In genomic region chr5:170501361-170501760, GRCh38 we compare ENCODE assay signal across 38 cellular contexts. TPM values are rescaled to one million over a fixed set of nuclear protein-coding genes. Genes with fewer than 3 reads are reported as not detected.
"Had no signal": no experiment of that assay in that cellular context is flagged by ENCODE, and none has a peak within 500 bp of the region (broad histone marks: within the 10 kb centered on the region; RNA-seq: fewer than 3 reads in every experiment).

No MANE protein-coding gene starts in this region.

- H3K4me3 Mint-ChIP-seq: activated CD4-positive, alpha-beta memory T cell treated with anti-CD3 and anti-CD28 coated beads for 36 hours; activated CD4-positive, alpha-beta T cell treated with anti-CD3 and anti-CD28 coated beads for 36 hours; activated CD4-positive, alpha-beta T cell treated with anti-CD3 and anti-CD28 coated beads, Interleukin-2, amount 10 ng/mL, durations not matched to agents 24 days and 14 days; activated CD8-positive, alpha-beta memory T cell treated with anti-CD3 and anti-CD28 coated beads, Interleukin-2, amount 10 ng/mL, durations not matched to agents 7 days and 5 days; activated CD8-positive, alpha-beta T cell treated with anti-CD3 and anti-CD28 coated beads, Interleukin-2, amount 10 ng/mL, durations not matched to agents 7 days and 5 days; activated naive CD4-positive, alpha-beta T cell treated with anti-CD3 and anti-CD28 coated beads for 36 hours; activated naive CD4-positive, alpha-beta T cell treated with anti-CD3 and anti-CD28 coated beads, Interleukin-2, amount 50 U/mL, for 24 hours; activated naive CD8-positive, alpha-beta T cell treated with anti-CD3 and anti-CD28 coated beads for 36 hours; activated naive CD8-positive, alpha-beta T cell treated with anti-CD3 and anti-CD28 coated beads, Interleukin-2, amount 50 U/mL, for 24 hours; activated T-helper 1 cell treated with anti-CD3 and anti-CD28 coated beads, Interleukin-12 subunit alpha, Interleukin-12 subunit beta, Interleukin-2, Interleukin-4 antibody, amounts not matched to agents 30 ng/mL and 10 ng/mL and 1 ng/mL, durations not matched to agents 14 hours and 24 hours and 36 hours had no signal

- H3K27ac Mint-ChIP-seq: activated CD4-positive, alpha-beta memory T cell treated with anti-CD3 and anti-CD28 coated beads for 36 hours; activated CD4-positive, alpha-beta T cell treated with anti-CD3 and anti-CD28 coated beads for 36 hours; activated CD4-positive, alpha-beta T cell treated with anti-CD3 and anti-CD28 coated beads, Interleukin-2, amount 10 ng/mL, durations not matched to agents 24 days and 14 days; activated CD8-positive, alpha-beta memory T cell treated with anti-CD3 and anti-CD28 coated beads, Interleukin-2, amount 10 ng/mL, durations not matched to agents 7 days and 5 days; activated CD8-positive, alpha-beta T cell treated with anti-CD3 and anti-CD28 coated beads, Interleukin-2, amount 10 ng/mL, durations not matched to agents 7 days and 5 days; activated naive CD4-positive, alpha-beta T cell treated with anti-CD3 and anti-CD28 coated beads for 36 hours; activated naive CD4-positive, alpha-beta T cell treated with anti-CD3 and anti-CD28 coated beads, Interleukin-2, amount 50 U/mL, for 24 hours; activated naive CD8-positive, alpha-beta T cell treated with anti-CD3 and anti-CD28 coated beads for 36 hours; activated naive CD8-positive, alpha-beta T cell treated with anti-CD3 and anti-CD28 coated beads, Interleukin-2, amount 50 U/mL, for 24 hours; activated T-helper 1 cell treated with anti-CD3 and anti-CD28 coated beads, Interleukin-12 subunit alpha, Interleukin-12 subunit beta, Interleukin-2, Interleukin-4 antibody, amounts not matched to agents 30 ng/mL and 10 ng/mL and 1 ng/mL, durations not matched to agents 14 hours and 24 hours and 36 hours; activated T-helper 2 cell treated with anti-CD3 and anti-CD28 coated beads, Interferon-gamma antibody, Interleukin-2, Interleukin-4, amounts not matched to agents 10 μg/mL and 5 μg/mL and 100 μg/mL, durations not matched to agents 14 hours and 24 hours and 36 hours had no signal

- H3K36me3 Mint-ChIP-seq: activated CD4-positive, alpha-beta memory T cell treated with anti-CD3 and anti-CD28 coated beads for 36 hours; activated CD8-positive, alpha-beta memory T cell treated with anti-CD3 and anti-CD28 coated beads, Interleukin-2, amount 10 ng/mL, durations not matched to agents 7 days and 5 days; activated naive CD4-positive, alpha-beta T cell treated with anti-CD3 and anti-CD28 coated beads, Interleukin-2, amount 50 U/mL, for 24 hours; activated naive CD8-positive, alpha-beta T cell treated with anti-CD3 and anti-CD28 coated beads for 36 hours had no signal

- H3K4me3 ChIP-seq: adrenal gland, body of pancreas, breast epithelium, cardiac muscle cell, colonic mucosa, esophagus squamous epithelium, gastroesophageal sphincter had no signal

- H3K36me3 ChIP-seq: adrenal gland, breast epithelium, cardiac muscle cell, colonic mucosa, esophagus squamous epithelium, gastroesophageal sphincter had no signal

- ATAC-seq: activated CD4-positive, alpha-beta T cell treated with anti-CD3 and anti-CD28 coated beads for 36 hours; activated CD8-positive, alpha-beta memory T cell treated with anti-CD3 and anti-CD28 coated beads, Interleukin-2, amount 10 ng/mL, durations not matched to agents 7 days and 5 days; activated CD8-positive, alpha-beta T cell treated with anti-CD3 and anti-CD28 coated beads, Interleukin-2, amount 10 ng/mL, durations not matched to agents 7 days and 5 days; activated naive CD8-positive, alpha-beta T cell treated with anti-CD3 and anti-CD28 coated beads, Interleukin-2, amount 50 U/mL, for 24 hours; body of pancreas; gastroesophageal sphincter had no signal

- H3K27me3 ChIP-seq: body of pancreas had no signal

- H3K4me1 ChIP-seq: breast epithelium, colonic mucosa had no signal

- H3K27ac ChIP-seq: adrenal gland, body of pancreas, breast epithelium, cardiac muscle cell, colonic mucosa, epithelial cell of prostate, esophagus squamous epithelium, gastroesophageal sphincter had no signal

- H3K9me3 ChIP-seq: adrenal gland, body of pancreas, breast epithelium, colonic mucosa had no signal

- H3K4me1 Mint-ChIP-seq: activated CD4-positive, alpha-beta T cell treated with anti-CD3 and anti-CD28 coated beads for 36 hours; activated CD4-positive, alpha-beta T cell treated with anti-CD3 and anti-CD28 coated beads, Interleukin-2, amount 10 ng/mL, durations not matched to agents 24 days and 14 days; activated CD8-positive, alpha-beta memory T cell treated with anti-CD3 and anti-CD28 coated beads, Interleukin-2, amount 10 ng/mL, durations not matched to agents 7 days and 5 days; activated naive CD4-positive, alpha-beta T cell treated with anti-CD3 and anti-CD28 coated beads, Interleukin-2, amount 50 U/mL, for 24 hours; activated naive CD8-positive, alpha-beta T cell treated with anti-CD3 and anti-CD28 coated beads for 36 hours; activated naive CD8-positive, alpha-beta T cell treated with anti-CD3 and anti-CD28 coated beads, Interleukin-2, amount 50 U/mL, for 24 hours had no signal

- DNase-seq: activated CD4-positive, alpha-beta memory T cell treated with anti-CD3 and anti-CD28 coated beads for 36 hours; activated CD4-positive, alpha-beta T cell treated with anti-CD3 and anti-CD28 coated beads for 36 hours; activated CD4-positive, alpha-beta T cell treated with anti-CD3 and anti-CD28 coated beads, Interleukin-2, amount 10 ng/mL, durations not matched to agents 24 days and 14 days; activated CD4-positive, CD25-positive, alpha-beta regulatory T cell; activated CD4-positive, CD25-positive, alpha-beta regulatory T cell treated with anti-CD3 and anti-CD28 coated beads, Interleukin-2, amount 50 U/mL, for 72 hours; activated CD8-positive, alpha-beta memory T cell treated with anti-CD3 and anti-CD28 coated beads, Interleukin-2, amount 10 ng/mL, durations not matched to agents 7 days and 5 days; activated CD8-positive, alpha-beta memory T cell treated with anti-CD3 and anti-CD28 coated beads, Interleukin-2, amount 50 U/mL, for 4 hours; activated CD8-positive, alpha-beta T cell treated with anti-CD3 and anti-CD28 coated beads, Interleukin-2, amount 10 ng/mL, durations not matched to agents 7 days and 5 days; activated effector memory CD4-positive, alpha-beta T cell treated with anti-CD3 and anti-CD28 coated beads, Interleukin-2, amount 50 U/mL, for 16 hours; activated naive CD4-positive, alpha-beta T cell treated with anti-CD3 and anti-CD28 coated beads for 36 hours; activated naive CD8-positive, alpha-beta T cell treated with anti-CD3 and anti-CD28 coated beads for 36 hours; activated naive CD8-positive, alpha-beta T cell treated with anti-CD3 and anti-CD28 coated beads, Interleukin-2, amount 50 U/mL, for 24 hours; activated T-cell treated with anti-CD3 and anti-CD28 coated beads, Interleukin-2, amount 50 U/mL, for 1 hour; activated T-cell treated with anti-CD3 and anti-CD28 coated beads, Interleukin-2, amount 50 U/mL, for 48 hours; adrenal gland; amygdala; aorta; body of pancreas; central memory CD4-positive, alpha-beta T cell; cerebellar nuclear complex; colonic mucosa; effector CD8-positive, alpha-beta T cell; esophagus squamous epithelium; foreskin melanocyte; head of caudate nucleus; T-helper 2 cell had no signal

- H3K9me3 Mint-ChIP-seq: activated CD4-positive, alpha-beta T cell treated with anti-CD3 and anti-CD28 coated beads, Interleukin-2, amount 10 ng/mL, durations not matched to agents 24 days and 14 days; activated naive CD4-positive, alpha-beta T cell treated with anti-CD3 and anti-CD28 coated beads for 36 hours; activated naive CD4-positive, alpha-beta T cell treated with anti-CD3 and anti-CD28 coated beads, Interleukin-2, amount 50 U/mL, for 24 hours; activated naive CD8-positive, alpha-beta T cell treated with anti-CD3 and anti-CD28 coated beads, Interleukin-2, amount 50 U/mL, for 24 hours; activated T-helper 1 cell treated with anti-CD3 and anti-CD28 coated beads, Interleukin-12 subunit alpha, Interleukin-12 subunit beta, Interleukin-2, Interleukin-4 antibody, amounts not matched to agents 30 ng/mL and 10 ng/mL and 1 ng/mL, durations not matched to agents 14 hours and 24 hours and 36 hours; activated T-helper 2 cell treated with anti-CD3 and anti-CD28 coated beads, Interferon-gamma antibody, Interleukin-2, Interleukin-4, amounts not matched to agents 10 μg/mL and 5 μg/mL and 100 μg/mL, durations not matched to agents 14 hours and 24 hours and 36 hours had no signal

RNA-seq across cellular contexts. Expression of gene KCNIP1, which starts 2.5 kb away (rescaled TPM):
- total RNA-seq: activated CD4-positive, alpha-beta memory T cell treated with anti-CD3 and anti-CD28 coated beads for 36 hours; activated CD4-positive, alpha-beta T cell treated with anti-CD3 and anti-CD28 coated beads for 36 hours; activated CD4-positive, alpha-beta T cell treated with anti-CD3 and anti-CD28 coated beads, Interleukin-2, amount 10 ng/mL, durations not matched to agents 24 days and 14 days; activated CD8-positive, alpha-beta memory T cell treated with anti-CD3 and anti-CD28 coated beads for 36 hours; activated CD8-positive, alpha-beta memory T cell treated with anti-CD3 and anti-CD28 coated beads, Interleukin-2, amount 10 ng/mL, durations not matched to agents 7 days and 5 days; activated CD8-positive, alpha-beta T cell treated with anti-CD3 and anti-CD28 coated beads, Interleukin-2, amount 10 ng/mL, durations not matched to agents 7 days and 5 days; activated naive CD4-positive, alpha-beta T cell treated with anti-CD3 and anti-CD28 coated beads for 36 hours; activated naive CD8-positive, alpha-beta T cell treated with anti-CD3 and anti-CD28 coated beads for 36 hours; activated T-helper 1 cell treated with anti-CD3 and anti-CD28 coated beads, Interleukin-12 subunit alpha, Interleukin-12 subunit beta, Interleukin-2, Interleukin-4 antibody, amounts not matched to agents 30 ng/mL and 10 ng/mL and 1 ng/mL, durations not matched to agents 14 hours and 24 hours and 36 hours; activated T-helper 2 cell treated with anti-CD3 and anti-CD28 coated beads, Interferon-gamma antibody, Interleukin-2, Interleukin-4, amounts not matched to agents 10 μg/mL and 5 μg/mL and 100 μg/mL, durations not matched to agents 14 hours and 24 hours and 36 hours; esophagus squamous epithelium; fibroblast of lung; fibroblast of villous mesenchyme; T-helper 1 cell treated with Interleukin-12 subunit alpha and Interleukin-12 subunit beta and Interleukin-4 antibody, amounts not matched to agents 30 ng/mL and 1 ng/mL, for 36 hours had no signal
- polyA plus RNA-seq: aorta, cardiac muscle cell, endothelial cell of umbilical vein, fibroblast of lung had no signal
